ENCODE assay signal across 16 cellular contexts in the genomic region with DNA sequence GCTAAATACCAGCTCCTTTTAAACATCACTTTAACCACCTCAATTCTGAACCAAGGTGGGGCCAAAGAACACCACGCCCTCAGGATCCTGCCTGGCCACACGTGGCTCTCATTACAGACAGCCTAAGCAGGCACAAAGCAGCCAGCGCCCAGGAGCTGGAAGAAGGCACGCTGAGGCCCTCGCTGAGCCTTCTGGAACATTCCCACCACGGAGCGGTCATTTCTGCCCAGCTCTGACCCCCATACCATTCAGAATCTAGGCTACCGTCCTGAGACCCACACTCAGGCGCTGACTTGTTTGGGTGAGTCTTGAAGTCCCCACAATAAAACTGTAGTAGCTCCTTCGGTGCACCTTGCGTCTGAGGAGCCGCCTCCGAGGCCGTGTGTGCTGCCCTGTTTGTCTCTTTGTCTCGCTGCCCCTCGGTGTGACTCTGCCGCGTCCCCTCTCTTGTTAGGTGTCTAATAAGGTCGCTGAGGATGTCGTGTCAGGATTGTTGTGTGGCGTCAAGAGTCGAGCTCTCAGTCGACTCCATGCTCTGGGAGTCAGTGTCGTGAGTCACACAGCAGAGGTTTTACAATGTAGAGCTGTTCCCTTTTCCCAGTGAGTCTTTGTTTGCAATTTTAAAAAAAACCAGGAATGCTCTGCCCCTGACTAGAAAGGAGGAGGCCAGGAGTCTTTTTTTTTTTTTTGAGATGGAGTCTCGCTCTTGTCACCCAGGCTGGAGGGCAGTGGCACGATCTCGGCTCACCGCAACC.
"Had no signal": no experiment of that assay in that cellular context is flagged by ENCODE, and none has a peak within 500 bp of the region (broad histone marks: within the 10 kb centered on the region; RNA-seq: fewer than 3 reads in every experiment).

No MANE protein-coding gene starts in this region.

- H3K36me3 ChIP-seq: adrenal gland, gastrocnemius medialis, left lung, stomach, upper lobe of right lung had no signal

- H3K4me3 Mint-ChIP-seq: activated T-helper 1 cell treated with anti-CD3 and anti-CD28 coated beads, Interleukin-12 subunit alpha, Interleukin-12 subunit beta, Interleukin-2, Interleukin-4 antibody, amounts not matched to agents 30 ng/mL and 10 ng/mL and 1 ng/mL, durations not matched to agents 14 hours and 24 hours and 36 hours; naive B cell had no signal

- H3K4me3 ChIP-seq: adrenal gland, gastrocnemius medialis, left lung, mucosa of descending colon, SJCRH30, stomach, upper lobe of right lung had no signal

- H3K27ac ChIP-seq: adrenal gland, gastrocnemius medialis, left lung, SJCRH30, upper lobe of right lung had no signal

- H3K4me1 ChIP-seq: adrenal gland, left lung, upper lobe of right lung had no signal

- H3K27ac Mint-ChIP-seq: activated naive CD4-positive, alpha-beta T cell treated with anti-CD3 and anti-CD28 coated beads, Interleukin-2, amount 50 U/mL, for 72 hours; activated T-helper 1 cell treated with anti-CD3 and anti-CD28 coated beads, Interleukin-12 subunit alpha, Interleukin-12 subunit beta, Interleukin-2, Interleukin-4 antibody, amounts not matched to agents 30 ng/mL and 10 ng/mL and 1 ng/mL, durations not matched to agents 14 hours and 24 hours and 36 hours; naive B cell had no signal

- DNase-seq: activated CD4-positive, CD25-positive, alpha-beta regulatory T cell treated with anti-CD3 and anti-CD28 coated beads, Interleukin-2, amount 50 U/mL, for 72 hours; activated gamma-delta T cell treated with Interleukin-2 at 50 U/mL for 16 hours; adrenal gland; gastrocnemius medialis; mucosa of descending colon; naive B cell; SJCRH30; stimulated activated CD4-positive, alpha-beta T cell treated with anti-CD3 and anti-CD28 coated beads, Interleukin-2, amount 100 ng/mL, for 24 hours; stomach; T1000; upper lobe of right lung had no signal

- H3K9me3 ChIP-seq: adrenal gland, gastrocnemius medialis, SJCRH30, upper lobe of right lung had no signal

- FAIRE-seq: colon, keratinocyte had no signal

- H3K27me3 ChIP-seq: adrenal gland, gastrocnemius medialis, left lung, SJCRH30, stomach, upper lobe of right lung had no signal

- H3K4me1 Mint-ChIP-seq: naive B cell had no signal
